ENCODE assay signal across 8 cellular contexts in genomic region chr20:53692465-53693067, GRCh38.
DNase-seq lines count a peak whose midpoint lies in the region; ATAC-seq and TF ChIP-seq lines count a peak whose summit lies in the region.

No MANE protein-coding gene starts in this region.

- no peak overlapping the region for H3K27ac Mint-ChIP-seq in central memory CD8-positive, alpha-beta T cell (ENCODE audit: low read depth)
- H3K27ac Mint-ChIP-seq in naive B cell: peak overlapping the region in 4 of 6 donors; percentile 12 to 90 (median 54)

- no peak overlapping the region for H2AFZ ChIP-seq in Loucy (ENCODE audit: low read length)

- H3K9me3 Mint-ChIP-seq in central memory CD8-positive, alpha-beta T cell: no peaks in the 10 kb centered on the region
- H3K9me3 Mint-ChIP-seq in naive B cell: no peaks in the 10 kb centered on the region

- H3K36me3 Mint-ChIP-seq in central memory CD8-positive, alpha-beta T cell (ENCODE audit: insufficient read depth): no peaks in the 10 kb centered on the region
- H3K36me3 Mint-ChIP-seq in naive B cell: no peaks in the 10 kb centered on the region

- H3K27me3 Mint-ChIP-seq in central memory CD8-positive, alpha-beta T cell: no peaks in the 10 kb centered on the region
- no peaks in the 10 kb centered on the region for H3K27me3 Mint-ChIP-seq in naive B cell

- H3K36me3 ChIP-seq in BLaER1 treated with 17β-estradiol and CSF1 and Interleukin-3, amounts not matched to agents 10 nM and 100 nM: no peaks in the 10 kb centered on the region
- no peaks in the 10 kb centered on the region for H3K36me3 ChIP-seq in Loucy (ENCODE audit: insufficient read depth, low read length)

- peak overlapping the region; percentile 41 for H3K4me3 Mint-ChIP-seq in central memory CD8-positive, alpha-beta T cell
- peak overlapping the region in 5 of 8 donors; percentile 10 to 80 (median 68) for H3K4me3 Mint-ChIP-seq in naive B cell

- no peak for DNase-seq in central memory CD8-positive, alpha-beta T cell (ENCODE audit: low spot score in 2 of 2)
- DNase-seq in naive B cell (no peak), NCI-H2196 treated with DMSO at 0.1 percent for 48 hours (lab: John Stamatoyannopoulos, UW; ENCODE audit: unreplicated experiment) (no peak), HK-2 (ENCODE audit: unreplicated experiment) (no peak), iPS-NIHi11 (ENCODE audit: low spot score) (no peak)

- no peak overlapping the region for H3K4me3 ChIP-seq in BLaER1 treated with 17β-estradiol and CSF1 and Interleukin-3, amounts not matched to agents 10 nM and 100 nM
- no peak overlapping the region for H3K4me3 ChIP-seq in Loucy (ENCODE audit: low read length, poor library complexity, severe bottlenecking)

- H3K4me1 Mint-ChIP-seq in central memory CD8-positive, alpha-beta T cell: peaks cover 20% of the 10 kb centered on the region
- H3K4me1 Mint-ChIP-seq in naive B cell: peaks cover 10 to 25% (median 18%) of the 10 kb centered on the region in 3 donors

- H3F3A ChIP-seq in Loucy (ENCODE audit: low read depth): no peaks in the 10 kb centered on the region; the same call in 1 of the 2 replicates

- H3K9me2 ChIP-seq in Loucy (replicated peaks; ENCODE audit: low read depth, low read length): no peaks in the 10 kb centered on the region

- peak overlapping the region; percentile 30 to 81 (median 56) for H3K4me2 ChIP-seq in BLaER1 treated with 17β-estradiol and CSF1 and Interleukin-3, amounts not matched to agents 10 nM and 100 nM
- peak overlapping the region; percentile 41 for H3K4me2 ChIP-seq in Loucy (ENCODE audit: low read depth, low read length, poor library complexity, severe bottlenecking)

- peak overlapping the region in 2 of 11 experiments; percentile 21 to 37; a peak in 1 of 22 replicates for H3K9ac ChIP-seq in BLaER1 treated with 17β-estradiol and CSF1 and Interleukin-3, amounts not matched to agents 10 nM and 100 nM
- no peak overlapping the region for H3K9ac ChIP-seq in Loucy (ENCODE audit: low read depth, low read length, poor library complexity, severe bottlenecking)

- peak overlapping the region in 2 of 11 experiments; percentile 19 to 54; a peak in 3 of 22 replicates for H3K27ac ChIP-seq in BLaER1 treated with 17β-estradiol and CSF1 and Interleukin-3, amounts not matched to agents 10 nM and 100 nM

- ATAC-seq in central memory CD8-positive, alpha-beta T cell (replicated peaks; ENCODE audit: extremely low read depth, poor library complexity, severe bottlenecking): peak; percentile 19
- no peak for ATAC-seq in naive B cell (ENCODE audit: low read depth in 2 of 2)
- ATAC-seq in GM21447 (IDR thresholded peaks at IDR 0.05; ENCODE audit: unreplicated experiment): no peak

- peaks cover 12 to 43% (median 18%) of the 10 kb centered on the region in 10 experiments for H3K4me1 ChIP-seq in BLaER1 treated with 17β-estradiol and CSF1 and Interleukin-3, amounts not matched to agents 10 nM and 100 nM
- peaks cover 20% of the 10 kb centered on the region for H3K4me1 ChIP-seq in Loucy (ENCODE audit: insufficient read depth, low read length, poor library complexity, severe bottlenecking)

- H3K27me3 ChIP-seq in BLaER1 treated with 17β-estradiol and CSF1 and Interleukin-3, amounts not matched to agents 10 nM and 100 nM: no peaks in the 10 kb centered on the region
- H3K27me3 ChIP-seq in Loucy (ENCODE audit: insufficient read depth, low read length, poor library complexity, severe bottlenecking): no peaks in the 10 kb centered on the region

- no peaks in the 10 kb centered on the region for H3K9me3 ChIP-seq in BLaER1 treated with 17β-estradiol and CSF1 and Interleukin-3, amounts not matched to agents 10 nM and 100 nM (replicated peaks in 1 of 11)
- no peaks in the 10 kb centered on the region for H3K9me3 ChIP-seq in Loucy (ENCODE audit: insufficient read depth, low read depth, low read length)

- TF ChIP-seq CTCF in Loucy (conservative IDR thresholded peaks at IDR 0.05; ENCODE audit: low read length): no peak

- no peaks in the 10 kb centered on the region for H4K20me1 ChIP-seq in BLaER1 treated with 17β-estradiol and CSF1 and Interleukin-3, amounts not matched to agents 10 nM and 100 nM
- no peaks in the 10 kb centered on the region for H4K20me1 ChIP-seq in Loucy (ENCODE audit: insufficient read depth, low read length, poor library complexity, severe bottlenecking)

- no peaks in the 10 kb centered on the region for H3K79me2 ChIP-seq in Loucy (ENCODE audit: insufficient read depth, low read length)
